11 cellular contexts compared by ENCODE assay signal in genomic region chr5:127957183-127957582, GRCh38.
A peak's percentile ranks its signal among the peaks of the same experiment; 100 is the strongest.
DNase-seq lines count a peak whose midpoint lies in the region; TF ChIP-seq lines count a peak whose summit lies in the region.
"Had no signal": no experiment of that assay in that cellular context is flagged by ENCODE, and none has a peak within 500 bp of the region (broad histone marks: within the 10 kb centered on the region; RNA-seq: fewer than 3 reads in every experiment).

No MANE protein-coding gene starts in this region.

- no peaks in the 10 kb centered on the region for H3K27me3 ChIP-seq in BJ (ENCODE audit: control insufficient read depth, insufficient read depth, low read length)
- H3K27me3 ChIP-seq: SJSA1 had no signal

- H3K4me3 ChIP-seq in BJ (ENCODE audit: low read depth, low read length), result no peak overlapping the region
- H3K4me3 ChIP-seq: SJSA1 had no signal

- CTCF ChIA-PET in BJ (lab: Yijun Ruan, JAX), result interaction anchor here (0.8 kb wide), 1 partner anchor 29 kb away, joined by 3 read pairs; no protein-coding TSS in a partner anchor

- no peaks in the 10 kb centered on the region for H3K36me3 ChIP-seq in BJ (ENCODE audit: control insufficient read depth, insufficient read depth, low read length)
- H3K36me3 ChIP-seq: SJSA1 had no signal

- DNase-seq in BJ (ENCODE audit: low read depth), result no peak
- DNase-seq in NCI-H2196 (lab: John Stamatoyannopoulos, UW; ENCODE audit: unreplicated experiment), result peak; percentile 28
- DNase-seq in dermis blood vessel endothelial cell, result peak; percentile 82
- peak; percentile 79 for DNase-seq in myocyte (ENCODE audit: low read depth)
- no peak for DNase-seq in activated CD4-positive, alpha-beta T cell treated with anti-CD3 and anti-CD28 coated beads, Interleukin-2, amount 50 U/mL, for 4 hours
- no peak for DNase-seq in retina
- DNase-seq in NCI-H345 (lab: John Stamatoyannopoulos, UW), result no peak
- DNase-seq in NCI-H510A treated with DMSO at 0.1 percent for 48 hours (lab: John Stamatoyannopoulos, UW), result no peak
- DNase-seq: activated T-cell treated with anti-CD3 and anti-CD28 coated beads, Interleukin-2, amount 50 U/mL, for 48 hours; naive thymus-derived CD4-positive, alpha-beta T cell had no signal

- TF ChIP-seq CTCF in BJ (IDR thresholded peaks at IDR 0.05; ENCODE audit: insufficient read depth, low read depth, low read length), result peak; percentile 8; the same call in 1 of the 2 replicates

- POLR2A ChIA-PET in BJ (lab: Charles Lee), result no interaction called here

Comparison
In these comparisons a context has a peak if more than half of its experiments do, and no peak if none do; other contexts are left out.
1. DNase-seq: peak in NCI-H2196 (single experiment), dermis blood vessel endothelial cell (single experiment) and myocyte (single experiment); none in BJ (single experiment), activated CD4-positive, alpha-beta T cell treated with anti-CD3 and anti-CD28 coated beads, Interleukin-2, amount 50 U/mL, for 4 hours (0 of 2), retina (single experiment), NCI-H345 (single experiment) and NCI-H510A treated with DMSO at 0.1 percent for 48 hours (single experiment).